ENCODE assay signal across 1 cellular context in genomic region chr4:76879731-76880364, GRCh38.
A peak's percentile ranks its signal among the peaks of the same experiment; 100 is the strongest.
TF ChIP-seq lines count a peak whose summit lies in the region.

No MANE protein-coding gene starts in this region.

TF ChIP-seq in IMR-90, 13 proteins besides CTCF, POLR2A, EP300 and RAD21:
- TF ChIP-seq RCOR1 (IDR thresholded peaks at IDR 0.05; ENCODE audit: insufficient replicate concordance, low read length), result no peak
- peak; percentile 53 for TF ChIP-seq FOS (IDR thresholded peaks at IDR 0.05; ENCODE audit: low read depth, low read length)
- TF ChIP-seq NFE2L2 (IDR thresholded peaks at IDR 0.05; ENCODE audit: low read depth, low read length), result no peak
- TF ChIP-seq CEBPB (IDR thresholded peaks at IDR 0.05; ENCODE audit: low read depth, low read length), result peak; percentile 83
